In the genomic region with DNA sequence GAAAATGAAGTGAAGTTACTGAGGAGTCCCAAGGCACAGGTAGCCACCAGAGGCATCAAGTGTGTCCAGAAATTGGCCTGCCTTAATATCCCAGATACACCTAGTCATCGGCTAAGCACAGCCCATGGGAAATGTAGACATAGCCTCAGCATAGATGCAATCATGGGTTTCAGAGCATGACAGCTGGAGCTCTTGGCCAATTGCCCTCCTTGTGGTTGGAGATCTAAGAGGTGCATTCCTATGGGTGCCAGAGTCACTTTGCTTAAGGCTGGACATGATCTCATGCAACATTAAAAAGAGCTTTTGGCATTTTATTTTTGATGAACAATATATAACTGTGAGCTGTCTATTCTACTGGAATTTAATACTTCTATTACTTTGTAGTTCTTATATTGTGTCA, we compare ENCODE assay signal across 23 cellular contexts.
DNase-seq lines count a peak whose midpoint lies in the region; ATAC-seq and TF ChIP-seq lines count a peak whose summit lies in the region.
"Had no signal": no experiment of that assay in that cellular context is flagged by ENCODE, and none has a peak within 500 bp of the region (broad histone marks: within the 10 kb centered on the region; RNA-seq: fewer than 3 reads in every experiment).

No MANE protein-coding gene starts in this region.

- no peaks in the 10 kb centered on the region for H3K9me2 ChIP-seq in GM23248 (ENCODE audit: insufficient read depth)

- H3K4me1 ChIP-seq in SJCRH30 (0 out of 2 replicates have a peak, but pooled peaks cover 5% of the 10 kb centered on the region), fibroblast of lung (ENCODE audit: control insufficient read depth, extremely low read depth, insufficient read depth, low read length) (no peaks in the 10 kb centered on the region), thyroid gland (peaks cover 0 to 5% of the 10 kb centered on the region in 2 donors), GM23248 (ENCODE audit: insufficient read depth) (no peaks in the 10 kb centered on the region)
- H3K4me1 ChIP-seq: BLaER1, stomach, upper lobe of right lung had no signal

- H3K9ac ChIP-seq in fibroblast of lung (ENCODE audit: insufficient read depth, low read length) (no peak overlapping the region), GM23248 (no peak overlapping the region)
- H3K9ac ChIP-seq: BLaER1 had no signal

- in situ Hi-C loops in GM23248 (cut with MboI) = no loop called here

- H3K27ac ChIP-seq in SJCRH30 (no peak overlapping the region), fibroblast of lung (ENCODE audit: insufficient read depth, low read length) (no peak overlapping the region), thyroid gland (peak overlapping the region in 2 of 3 donors; percentile 17 to 37), GM23248 (no peak overlapping the region)
- H3K27ac ChIP-seq: 22Rv1, BLaER1, stomach, upper lobe of right lung had no signal

- H3K79me2 ChIP-seq in fibroblast of lung (ENCODE audit: control insufficient read depth, insufficient read depth, low read length) = no peaks in the 10 kb centered on the region
- H3K79me2 ChIP-seq in GM23248 (ENCODE audit: insufficient read depth) = no peaks in the 10 kb centered on the region

- H3F3A ChIP-seq in GM23248 (ENCODE audit: insufficient read depth) = no peaks in the 10 kb centered on the region

- no peaks in the 10 kb centered on the region for H3K27me3 ChIP-seq in SJCRH30
- no peaks in the 10 kb centered on the region for H3K27me3 ChIP-seq in fibroblast of lung (ENCODE audit: control insufficient read depth, insufficient read depth, low read length)
- H3K27me3 ChIP-seq in thyroid gland = no peaks in the 10 kb centered on the region
- H3K27me3 ChIP-seq in GM23248 (replicated peaks; ENCODE audit: insufficient read depth) = no peaks in the 10 kb centered on the region
- H3K27me3 ChIP-seq: BLaER1, stomach, upper lobe of right lung had no signal

- TF ChIP-seq CTCF in fibroblast of lung (conservative IDR thresholded peaks at IDR 0.05 in 1 of 2, IDR thresholded peaks at IDR 0.05 in 1 of 2; ENCODE audit: low read depth in 1 of 2, low read length in 2 of 2) = no peak
- TF ChIP-seq CTCF in thyroid gland (IDR thresholded peaks at IDR 0.05) = no peak

- 23 to 43% methylated on average over 1 of the region's 1 CpG for WGBS in thyroid gland, 2 donors
- 67 to 75% methylated on average over 1 of the region's 1 CpG for WGBS in GM23248 (ENCODE audit: low coverage in 1 of 2, low lambda C conversion rate in 2 of 2, missing lambda C conversion rate in 2 of 2), 2 experiments

- H2AFZ ChIP-seq in fibroblast of lung (ENCODE audit: low read length) (no peak overlapping the region), GM23248 (no peak overlapping the region)

- no peak for ATAC-seq in GM19035 (IDR thresholded peaks at IDR 0.05; ENCODE audit: unreplicated experiment)
- ATAC-seq: upper lobe of right lung, WTC11 had no signal

- H3K9me3 ChIP-seq in SJCRH30 (replicated peaks) (no peaks in the 10 kb centered on the region), fibroblast of lung (ENCODE audit: control insufficient read depth, insufficient read depth, low read depth, low read length) (no peaks in the 10 kb centered on the region), thyroid gland (no peaks in the 10 kb centered on the region), GM23248 (ENCODE audit: low read depth) (no peaks in the 10 kb centered on the region)
- H3K9me3 ChIP-seq: BLaER1, upper lobe of right lung had no signal

- DNase-seq in DMS 273 (lab: John Stamatoyannopoulos, UW; ENCODE audit: unreplicated experiment) (peak; percentile 46), DMS 273 treated with DMSO at 0.1 percent for 48 hours (lab: John Stamatoyannopoulos, UW) (no peak), SJCRH30 (peak; percentile 81 to 84), fibroblast of lung (ENCODE audit: low read depth in 2 of 2) (peak; percentile 13 to 61), thyroid gland (peak; percentile 90 to 92), GM23248 (no peak), AG20443 (ENCODE audit: low spot score) (no peak)
- DNase-seq: activated CD4-positive, alpha-beta memory T cell treated with anti-CD3 and anti-CD28 coated beads for 36 hours; activated naive CD4-positive, alpha-beta T cell treated with anti-CD3 and anti-CD28 coated beads for 36 hours; activated T-cell treated with anti-CD3 and anti-CD28 coated beads, Interleukin-2, amount 50 U/mL, for 1 hour; GF-D8; hippocampal formation; NCI-H1930; nephron progenitor cell; posterior cingulate gyrus; SIG-M5; stimulated activated CD4-positive, alpha-beta T cell treated with anti-CD3 and anti-CD28 coated beads, Interleukin-2, amount 100 ng/mL, for 48 hours; stomach; upper lobe of right lung had no signal

- no peak for TF ChIP-seq POLR2A in thyroid gland (IDR thresholded peaks at IDR 0.05)

- intact Hi-C loops in thyroid gland (cut with DNase I) = no loop called here

- H3K4me2 ChIP-seq in fibroblast of lung (ENCODE audit: extremely low read depth, insufficient read depth, low read length) (no peak overlapping the region), GM23248 (ENCODE audit: unreplicated experiment) (no peak overlapping the region)
- H3K4me2 ChIP-seq: BLaER1 had no signal

- H3K4me3 ChIP-seq in SJCRH30 = no peak overlapping the region
- no peak overlapping the region for H3K4me3 ChIP-seq in fibroblast of lung (replicated peaks in 1 of 4; ENCODE audit: control extremely low read depth in 1 of 4, insufficient read depth in 1 of 4, low read depth in 3 of 4, low read length in 4 of 4)
- H3K4me3 ChIP-seq in thyroid gland (replicated peaks in 1 of 3) = no peak overlapping the region
- no peak overlapping the region for H3K4me3 ChIP-seq in GM23248
- H3K4me3 ChIP-seq: BLaER1, stomach, upper lobe of right lung had no signal

- H4K20me1 ChIP-seq in fibroblast of lung (ENCODE audit: control insufficient read depth, extremely low read depth, insufficient read depth, low read length) = no peaks in the 10 kb centered on the region
- no peaks in the 10 kb centered on the region for H4K20me1 ChIP-seq in GM23248 (ENCODE audit: insufficient read depth)
- H4K20me1 ChIP-seq: BLaER1 had no signal

- H3K36me3 ChIP-seq in SJCRH30 (no peaks in the 10 kb centered on the region), fibroblast of lung (ENCODE audit: control insufficient read depth, insufficient read depth, low read length) (no peaks in the 10 kb centered on the region), thyroid gland (no peaks in the 10 kb centered on the region), GM23248 (ENCODE audit: low read depth) (no peaks in the 10 kb centered on the region)
- H3K36me3 ChIP-seq: BLaER1, stomach, upper lobe of right lung had no signal

Comparison
In these comparisons a context has a peak if more than half of its experiments do, and no peak if none do; other contexts are left out.
1. DNase-seq: peak in DMS 273 (single experiment), SJCRH30 (2 of 2), fibroblast of lung (2 of 2) and thyroid gland (2 of 2); none in DMS 273 treated with DMSO at 0.1 percent for 48 hours (single experiment), GM23248 (single experiment) and AG20443 (single experiment).
2. H3K27ac ChIP-seq: peak in thyroid gland (2 of 3); none in SJCRH30 (single experiment), fibroblast of lung (single experiment) and GM23248 (single experiment).